25 cellular contexts compared by ENCODE assay signal in genomic region chr17:43826206-43826605, GRCh38. TPM values are rescaled to one million over a fixed set of nuclear protein-coding genes. Genes with fewer than 3 reads are reported as not detected.
"Had no signal": no experiment of that assay in that cellular context is flagged by ENCODE, and none has a peak within 500 bp of the region (broad histone marks: within the 10 kb centered on the region; RNA-seq: fewer than 3 reads in every experiment).

No MANE protein-coding gene starts in this region.

- H3K27ac ChIP-seq: lower lobe of right lung, pancreas, psoas muscle, stomach, testis, thyroid gland, transverse colon had no signal

- H3K4me1 ChIP-seq: pancreas, psoas muscle, testis had no signal

- H3K9me3 ChIP-seq: lower lobe of right lung, pancreas, psoas muscle, stomach, testis, thyroid gland, transverse colon, upper lobe of left lung had no signal

- H3K36me3 Mint-ChIP-seq: naive thymus-derived CD8-positive, alpha-beta T cell; stimulated activated naive B cell treated with anti-CD40 and anti-IgM and Interleukin-4, amounts not matched to agents 10 μg/mL and 1 μg/mL and 100 μg/mL, for 72 hours had no signal

- DNase-seq: hippocampal formation; kidney glomerular epithelial cell; left cardiac atrium; lower lobe of right lung; mammary epithelial cell; mesenchymal stem cell; naive thymus-derived CD8-positive, alpha-beta T cell; pancreas; psoas muscle; small intestine; stimulated activated CD4-positive, alpha-beta T cell treated with anti-CD3 and anti-CD28 coated beads, Interleukin-2, amount 100 ng/mL, for 24 hours; stimulated activated CD4-positive, alpha-beta T cell treated with anti-CD3 and anti-CD28 coated beads, Interleukin-4, amount 100 ng/mL, for 1 hour; stimulated activated naive B cell treated with anti-CD40 and anti-IgM and Interleukin-4, amounts not matched to agents 10 μg/mL and 1 μg/mL and 100 μg/mL, for 72 hours; stimulated activated naive CD8-positive, alpha-beta T cell treated with anti-CD3 and anti-CD28 coated beads, Interleukin-15, Interleukin-2, amounts not matched to agents 100 U/mL and 50 U/mL, for 24 hours; stomach; testis; thyroid gland; transverse colon; upper lobe of left lung had no signal

- ATAC-seq: left cardiac atrium; left lobe of liver; lower lobe of right lung; naive thymus-derived CD8-positive, alpha-beta T cell; pancreas; psoas muscle; sciatic nerve; stimulated activated naive B cell treated with anti-CD40 and anti-IgM and Interleukin-4, amounts not matched to agents 10 μg/mL and 1 μg/mL and 100 μg/mL, for 72 hours; stimulated activated naive CD8-positive, alpha-beta T cell treated with anti-CD3 and anti-CD28 coated beads, Interleukin-15, Interleukin-2, amounts not matched to agents 100 U/mL and 50 U/mL, for 24 hours had no signal

- H3K36me3 ChIP-seq: pancreas, thyroid gland, transverse colon had no signal

- H3K27me3 ChIP-seq: pancreas, stomach, testis, thyroid gland, transverse colon, upper lobe of left lung had no signal

- H3K4me3 Mint-ChIP-seq: naive thymus-derived CD8-positive, alpha-beta T cell; nephron; stimulated activated naive B cell treated with anti-CD40 and anti-IgM and Interleukin-4, amounts not matched to agents 10 μg/mL and 1 μg/mL and 100 μg/mL, for 72 hours had no signal

- H3K27ac Mint-ChIP-seq: nephron; stimulated activated naive B cell treated with anti-CD40 and anti-IgM and Interleukin-4, amounts not matched to agents 10 μg/mL and 1 μg/mL and 100 μg/mL, for 72 hours had no signal

- H3K9me3 Mint-ChIP-seq: naive thymus-derived CD8-positive, alpha-beta T cell; nephron; stimulated activated naive B cell treated with anti-CD40 and anti-IgM and Interleukin-4, amounts not matched to agents 10 μg/mL and 1 μg/mL and 100 μg/mL, for 72 hours had no signal

- H3K4me3 ChIP-seq: lower lobe of right lung, pancreas, psoas muscle, stomach, testis, thyroid gland, transverse colon, upper lobe of left lung had no signal

RNA-seq across cellular contexts. Expression of gene MPP3, which starts 6.7 kb away (rescaled TPM):
- polyA plus RNA-seq: naive thymus-derived CD8-positive, alpha-beta T cell had no signal

RNA-seq across cellular contexts. Expression of gene CD300LG, which starts 20.8 kb away (rescaled TPM):
- total RNA-seq: left lobe of liver; mammary epithelial cell; naive thymus-derived CD8-positive, alpha-beta T cell had no signal
- polyA plus RNA-seq: keratinocyte; naive thymus-derived CD8-positive, alpha-beta T cell had no signal

RNA-seq across cellular contexts. Expression of gene CFAP97D1, which starts 46.0 kb away (rescaled TPM):
- total RNA-seq: left cardiac atrium; left lobe of liver; lower lobe of right lung; mucosa of gallbladder; naive thymus-derived CD8-positive, alpha-beta T cell; psoas muscle; sciatic nerve; stomach; transverse colon had no signal
- polyA plus RNA-seq: keratinocyte; liver; naive thymus-derived CD8-positive, alpha-beta T cell; pancreas; small intestine; stomach had no signal
